In genomic region chr2:127400897-127401756, GRCh38 we compare ENCODE assay signal across 10 cellular contexts. TPM values are rescaled to one million over a fixed set of nuclear protein-coding genes. Genes with fewer than 3 reads are reported as not detected.
DNase-seq lines count a peak whose midpoint lies in the region; ATAC-seq and TF ChIP-seq lines count a peak whose summit lies in the region.
"Had no signal": no experiment of that assay in that cellular context is flagged by ENCODE, and none has a peak within 500 bp of the region (broad histone marks: within the 10 kb centered on the region; RNA-seq: fewer than 3 reads in every experiment).

No MANE protein-coding gene starts in this region.

- H3K36me3 ChIP-seq in Panc1 (ENCODE audit: control insufficient read depth, insufficient read depth, low read length) (no peaks in the 10 kb centered on the region), skeletal muscle tissue (ENCODE audit: control insufficient read depth in 3 of 3, insufficient read depth in 3 of 3, low read length in 3 of 3) (no peaks in the 10 kb centered on the region), HAP-1 (replicated peaks) (no peaks in the 10 kb centered on the region)

- POLR2A ChIA-PET in Panc1 (lab: Charles Lee) = no interaction called here

- in situ Hi-C loops in Panc1 (cut with HindIII; ENCODE audit: low pct_unique_long_range_greater_than_20kb, low sequenced_read_pairs) (no loop called here), HAP-1 (cut with MboI; ENCODE audit: low sequenced_read_pairs) (no loop called here)

- H3K4me1 ChIP-seq in Panc1 (ENCODE audit: control insufficient read depth, insufficient read depth, low read length) (peaks cover 55% of the 10 kb centered on the region), skeletal muscle tissue (ENCODE audit: control insufficient read depth in 3 of 3, insufficient read depth in 3 of 3, low read length in 3 of 3) (peaks cover 16 to 40% (median 28%) of the 10 kb centered on the region in 3 donors), HAP-1 (no peaks in the 10 kb centered on the region)

- no peak for TF ChIP-seq CTCF in Panc1 (IDR thresholded peaks at IDR 0.05)
- TF ChIP-seq CTCF in fibroblast of villous mesenchyme (IDR thresholded peaks at IDR 0.05; ENCODE audit: insufficient read depth, low read depth, low read length) = no peak

- DNase-seq in DMS53 (lab: John Stamatoyannopoulos, UW) (peak; percentile 49), DMS53 treated with DMSO at 0.1 percent for 48 hours (lab: John Stamatoyannopoulos, UW; ENCODE audit: unreplicated experiment) (no peak), Panc1 (ENCODE audit: low read depth, low spot score) (no peak), fibroblast of villous mesenchyme (ENCODE audit: low read depth) (peak; percentile 72), NCI-H128 (lab: John Stamatoyannopoulos, UW; ENCODE audit: unreplicated experiment) (no peak), ecto neural progenitor cell (ENCODE audit: low spot score) (no peak), HAP-1 (ENCODE audit: low spot score in 2 of 2) (no peak)
- DNase-seq: 8988T, NCI-H69 had no signal

- BruUV-seq in Panc1 (replicated peaks; lab: Mats Ljungman, UMichigan) = no TSS peak

- H3K9ac ChIP-seq in skeletal muscle tissue (ENCODE audit: low read depth in 1 of 3, low read length in 3 of 3) = no peak overlapping the region

- peak overlapping the region; percentile 10; the same call in 1 of the 2 replicates for H3K27ac ChIP-seq in Panc1 (ENCODE audit: low read length)
- H3K27ac ChIP-seq in skeletal muscle tissue (ENCODE audit: low read depth, low read length) = peak overlapping the region; percentile 21

- no peaks in the 10 kb centered on the region for H3K27me3 ChIP-seq in Panc1 (ENCODE audit: control insufficient read depth, insufficient read depth, low read length)
- no peaks in the 10 kb centered on the region for H3K27me3 ChIP-seq in skeletal muscle tissue (ENCODE audit: control insufficient read depth in 3 of 3, insufficient read depth in 3 of 3, low read length in 3 of 3)
- H3K27me3 ChIP-seq in HAP-1 (ENCODE audit: low read depth) = no peaks in the 10 kb centered on the region

- CTCF ChIA-PET in Panc1 (lab: Charles Lee) = no interaction called here

- H3K9me3 ChIP-seq in Panc1 (ENCODE audit: control insufficient read depth, insufficient read depth, low read depth, low read length) = no peaks in the 10 kb centered on the region
- H3K9me3 ChIP-seq in skeletal muscle tissue (ENCODE audit: control insufficient read depth in 3 of 3, low read length in 3 of 3) = no peaks in the 10 kb centered on the region
- H3K9me3 ChIP-seq in HAP-1 = no peaks in the 10 kb centered on the region

- intact Hi-C loops in Panc1 (cut with micrococcal nuclease; ENCODE audit: unreplicated experiment) = no loop called here

- H3K4me3 ChIP-seq in Panc1 (ENCODE audit: low read depth in 2 of 2, low read length in 2 of 2) = no peak overlapping the region
- no peak overlapping the region for H3K4me3 ChIP-seq in fibroblast of villous mesenchyme (ENCODE audit: low read depth, low read length)
- H3K4me3 ChIP-seq in skeletal muscle tissue (ENCODE audit: low read length in 3 of 3) = no peak overlapping the region
- H3K4me3 ChIP-seq in HAP-1 = no peak overlapping the region

- no peak for ATAC-seq in Panc1

RNA-seq across cellular contexts. Expression of gene MAP3K2, which starts 13.4 kb away (rescaled TPM):
- total RNA-seq in Panc1 (2021; ENCODE audit: unreplicated experiment) = 70.6 TPM
- 12.9 TPM for polyA plus RNA-seq in Panc1 (2012; ENCODE audit: insufficient read length)
- 38.4 and 53.5 TPM in 2 replicates for total RNA-seq in fibroblast of villous mesenchyme
- total RNA-seq in skeletal muscle tissue = 21.9 TPM

RNA-seq across cellular contexts. Expression of gene PROC, which starts 17.1 kb away (rescaled TPM):
- 1.1 TPM for total RNA-seq in Panc1 (2021; ENCODE audit: unreplicated experiment)
- polyA plus RNA-seq in Panc1 (2012; ENCODE audit: insufficient read length) = 3.0 TPM
- total RNA-seq in fibroblast of villous mesenchyme = not detected in 2 replicates
- not detected for total RNA-seq in skeletal muscle tissue

Comparison
In these comparisons a context has a peak if more than half of its experiments do, and no peak if none do; other contexts are left out.
1. DNase-seq: peak in DMS53 (single experiment) and fibroblast of villous mesenchyme (single experiment); none in DMS53 treated with DMSO at 0.1 percent for 48 hours (single experiment), Panc1 (single experiment), NCI-H128 (single experiment), ecto neural progenitor cell (single experiment) and HAP-1 (0 of 2).